Comparison of ENCODE assay signal across 28 cellular contexts in genomic region chr16:78108451-78108850, GRCh38.
"Had no signal": no experiment of that assay in that cellular context is flagged by ENCODE, and none has a peak within 500 bp of the region (broad histone marks: within the 10 kb centered on the region; RNA-seq: fewer than 3 reads in every experiment).

No MANE protein-coding gene starts in this region.

- H3K4me1 ChIP-seq: psoas muscle, right lobe of liver, upper lobe of left lung, vagina had no signal

- H3K27me3 ChIP-seq: ovary, right lobe of liver, sigmoid colon, stomach, thyroid gland, tibial nerve, upper lobe of left lung had no signal

- H3K36me3 ChIP-seq: ovary, thoracic aorta had no signal

- H3K4me1 Mint-ChIP-seq: natural killer cell had no signal

- H3K27me3 Mint-ChIP-seq: progenitor cell of endocrine pancreas; stimulated activated naive B cell treated with anti-CD40 and anti-IgM and Interleukin-4, amounts not matched to agents 10 μg/mL and 1 μg/mL and 100 μg/mL, for 72 hours; stimulated activated naive CD8-positive, alpha-beta T cell treated with anti-CD3 and anti-CD28 coated beads, Interleukin-15, Interleukin-2, amounts not matched to agents 100 ng/mL and 50 ng/mL, for 24 hours had no signal

- H3K4me3 Mint-ChIP-seq: natural killer cell; nephron progenitor cell; neural crest cell; stimulated activated effector memory CD8-positive, alpha-beta T cell treated with anti-CD3 and anti-CD28 coated beads, Interleukin-12 subunit alpha, Interleukin-12 subunit beta, amount 100 ng/mL, for 72 hours; stimulated activated naive B cell treated with anti-CD40 and anti-IgM and Interleukin-4, amounts not matched to agents 10 μg/mL and 1 μg/mL and 100 μg/mL, for 72 hours; stimulated activated naive CD8-positive, alpha-beta T cell treated with anti-CD3 and anti-CD28 coated beads, Interleukin-15, Interleukin-2, amounts not matched to agents 100 ng/mL and 50 ng/mL, for 24 hours had no signal

- H3K4me3 ChIP-seq: ovary, psoas muscle, right lobe of liver, sigmoid colon, stomach, thoracic aorta, thyroid gland, tibial nerve, upper lobe of left lung, vagina had no signal

- ATAC-seq: natural killer cell; psoas muscle; right cardiac atrium; right lobe of liver; stimulated activated effector memory CD8-positive, alpha-beta T cell treated with anti-CD3 and anti-CD28 coated beads, Interleukin-12 subunit alpha, Interleukin-12 subunit beta, amount 100 ng/mL, for 72 hours; stimulated activated naive B cell treated with anti-CD40 and anti-IgM and Interleukin-4, amounts not matched to agents 10 μg/mL and 1 μg/mL and 100 μg/mL, for 72 hours had no signal

- H3K9me3 Mint-ChIP-seq: natural killer cell; nephron progenitor cell; neural crest cell; stimulated activated effector memory CD8-positive, alpha-beta T cell treated with anti-CD3 and anti-CD28 coated beads, Interleukin-12 subunit alpha, Interleukin-12 subunit beta, amount 100 ng/mL, for 72 hours; stimulated activated naive B cell treated with anti-CD40 and anti-IgM and Interleukin-4, amounts not matched to agents 10 μg/mL and 1 μg/mL and 100 μg/mL, for 72 hours; stimulated activated naive CD8-positive, alpha-beta T cell treated with anti-CD3 and anti-CD28 coated beads, Interleukin-15, Interleukin-2, amounts not matched to agents 100 ng/mL and 50 ng/mL, for 24 hours had no signal

- H3K27ac ChIP-seq: ovary, parathyroid adenoma, psoas muscle, right lobe of liver, sigmoid colon, stomach, thoracic aorta, thyroid gland, tibial nerve, upper lobe of left lung, vagina had no signal

- H3K27ac Mint-ChIP-seq: natural killer cell; nephron progenitor cell; progenitor cell of endocrine pancreas; stimulated activated effector memory CD8-positive, alpha-beta T cell treated with anti-CD3 and anti-CD28 coated beads, Interleukin-12 subunit alpha, Interleukin-12 subunit beta, amount 100 ng/mL, for 72 hours; stimulated activated naive B cell treated with anti-CD40 and anti-IgM and Interleukin-4, amounts not matched to agents 10 μg/mL and 1 μg/mL and 100 μg/mL, for 72 hours; stimulated activated naive CD8-positive, alpha-beta T cell treated with anti-CD3 and anti-CD28 coated beads, Interleukin-15, Interleukin-2, amounts not matched to agents 100 ng/mL and 50 ng/mL, for 24 hours had no signal

- H3K9me3 ChIP-seq: ovary, psoas muscle, right lobe of liver, sigmoid colon, stomach, thoracic aorta, thyroid gland, tibial nerve, upper lobe of left lung, vagina had no signal

- DNase-seq: natural killer cell; nephron progenitor cell; occipital lobe; ovary; posterior cingulate gyrus; psoas muscle; right cardiac atrium; right lobe of liver; sigmoid colon; small intestine; stimulated activated CD4-positive, alpha-beta T cell treated with anti-CD3 and anti-CD28 coated beads, Interleukin-15, amount 100 ng/mL, for 24 hours; stimulated activated CD4-positive, alpha-beta T cell treated with anti-CD3 and anti-CD28 coated beads, Interleukin-2, amount 100 ng/mL, for 24 hours; stimulated activated CD4-positive, alpha-beta T cell treated with anti-CD3 and anti-CD28 coated beads, Interleukin-2, amount 100 ng/mL, for 48 hours; stimulated activated CD4-positive, alpha-beta T cell treated with anti-CD3 and anti-CD28 coated beads, Interleukin-4, amount 100 ng/mL, for 24 hours; stimulated activated naive B cell treated with anti-CD40 and anti-IgM and Interleukin-4, amounts not matched to agents 10 μg/mL and 1 μg/mL and 100 μg/mL, for 72 hours; stimulated activated naive CD4-positive, alpha-beta T cell treated with Interleukin-2 at 50 U/mL for 16 hours; stomach; thyroid gland; trophoblast cell; upper lobe of left lung had no signal

- H2AFZ ChIP-seq: parathyroid adenoma had no signal

- H3K79me2 ChIP-seq: parathyroid adenoma had no signal

- H3K36me3 Mint-ChIP-seq: natural killer cell had no signal

- H3K9ac ChIP-seq: parathyroid adenoma had no signal
